19 cellular contexts compared by ENCODE assay signal in genomic region chr11:15783619-15784018, GRCh38.
DNase-seq lines count a peak whose midpoint lies in the region; ATAC-seq and TF ChIP-seq lines count a peak whose summit lies in the region.
"Had no signal": no experiment of that assay in that cellular context is flagged by ENCODE, and none has a peak within 500 bp of the region (broad histone marks: within the 10 kb centered on the region; RNA-seq: fewer than 3 reads in every experiment).

No MANE protein-coding gene starts in this region.

- peaks cover 12% of the 10 kb centered on the region for H3K4me1 Mint-ChIP-seq in GM23338
- peaks cover 16% of the 10 kb centered on the region for H3K4me1 Mint-ChIP-seq in WTC11

- no peaks in the 10 kb centered on the region for H3K79me2 ChIP-seq in GM23338 (replicated peaks; ENCODE audit: insufficient read depth)

- H3K4me3 Mint-ChIP-seq in GM23338 (no peak overlapping the region), WTC11 (no peak overlapping the region)
- H3K4me3 Mint-ChIP-seq: CD8-positive, alpha-beta T cell had no signal

- H3K27ac ChIP-seq in GM23338 (ENCODE audit: low read depth) (no peak overlapping the region), foreskin keratinocyte (no peak overlapping the region)
- H3K27ac ChIP-seq: A549; BLaER1 treated with 17β-estradiol and CSF1 and Interleukin-3, amounts not matched to agents 10 nM and 100 nM; PC-9; SJCRH30 had no signal

- H3K27ac Mint-ChIP-seq in GM23338 (no peak overlapping the region; the same call in 1 of the 2 replicates), WTC11 (no peak overlapping the region)
- H3K27ac Mint-ChIP-seq: CD8-positive, alpha-beta T cell had no signal

- H2AFZ ChIP-seq in GM23338 = peak overlapping the region; percentile 63; the same call in 1 of the 2 replicates
- H2AFZ ChIP-seq: PC-9 had no signal

- no peaks in the 10 kb centered on the region for H3K27me3 ChIP-seq in GM23338 (ENCODE audit: insufficient read depth)
- H3K27me3 ChIP-seq in foreskin keratinocyte = no peaks in the 10 kb centered on the region

- H3K27me3 Mint-ChIP-seq in GM23338 (ENCODE audit: insufficient read depth, low read depth, poor library complexity) (peaks cover 2% of the 10 kb centered on the region), WTC11 (ENCODE audit: low read depth) (no peaks in the 10 kb centered on the region)

- no peaks in the 10 kb centered on the region; the same call in 1 of the 2 replicates for H3K9me2 ChIP-seq in GM23338 (ENCODE audit: insufficient read depth)

- H3K36me3 ChIP-seq in GM23338 (ENCODE audit: insufficient read depth) = no peaks in the 10 kb centered on the region
- H3K36me3 ChIP-seq: BLaER1 treated with 17β-estradiol and CSF1 and Interleukin-3, amounts not matched to agents 10 nM and 100 nM; SJCRH30 had no signal

- H3K36me3 Mint-ChIP-seq in GM23338 (ENCODE audit: low read depth) = no peaks in the 10 kb centered on the region
- H3K36me3 Mint-ChIP-seq in WTC11 = no peaks in the 10 kb centered on the region
- H3K36me3 Mint-ChIP-seq: CD8-positive, alpha-beta T cell had no signal

- DNase-seq in GM23338 (ENCODE audit: low spot score) (peak; percentile 11), WTC11 (ENCODE audit: low spot score) (no peak), foreskin keratinocyte (peak; percentile 63 to 88), sciatic nerve (ENCODE audit: low spot score) (no peak), NCI-H345 treated with DMSO at 0.1 percent for 48 hours (lab: John Stamatoyannopoulos, UW; ENCODE audit: unreplicated experiment) (no peak), AML-193 (lab: John Stamatoyannopoulos, UW) (no peak)
- DNase-seq: CD8-positive, alpha-beta T cell; KG1; NCI-H1417; NCI-H187; NCI-H2107; NCI-H226; NCI-H524 treated with DMSO at 0.1 percent for 48 hours; PC-9; SJCRH30 had no signal

- H4K20me1 ChIP-seq in GM23338 (replicated peaks; ENCODE audit: insufficient read depth) = no peaks in the 10 kb centered on the region
- H4K20me1 ChIP-seq: BLaER1 treated with 17β-estradiol and CSF1 and Interleukin-3, amounts not matched to agents 10 nM and 100 nM had no signal

- POLR2A ChIA-PET in WTC11 (lab: Charles Lee) = no interaction called here

- no peak overlapping the region for H3K4me2 ChIP-seq in GM23338
- H3K4me2 ChIP-seq: A549; BLaER1 treated with 17β-estradiol and CSF1 and Interleukin-3, amounts not matched to agents 10 nM and 100 nM; PC-9 had no signal

- intact Hi-C loops in sciatic nerve (cut with DNase I) = no loop called here

- TF ChIP-seq CTCF in GM23338 (conservative IDR thresholded peaks at IDR 0.05; ENCODE audit: low read depth in 2 of 2) (no peak), WTC11 (IDR thresholded peaks at IDR 0.05) (no peak), foreskin keratinocyte (conservative IDR thresholded peaks at IDR 0.05) (no peak)

- H3K9me3 Mint-ChIP-seq in GM23338 (no peaks in the 10 kb centered on the region), WTC11 (no peaks in the 10 kb centered on the region)
- H3K9me3 Mint-ChIP-seq: CD8-positive, alpha-beta T cell had no signal

- ATAC-seq in GM23338 = peak; percentile 95
- ATAC-seq in WTC11 = peak; percentile 96
- ATAC-seq in foreskin keratinocyte = peak; percentile 96
- peak; percentile 27 for ATAC-seq in sciatic nerve
- no peak for ATAC-seq in GM21526 (IDR thresholded peaks at IDR 0.05; ENCODE audit: low FRiP score, unreplicated experiment)
- ATAC-seq: A549; CD8-positive, alpha-beta T cell; HepG2 had no signal

- H3K4me1 ChIP-seq in GM23338 (ENCODE audit: insufficient read depth) = no peaks in the 10 kb centered on the region
- peaks cover 16% of the 10 kb centered on the region for H3K4me1 ChIP-seq in foreskin keratinocyte
- H3K4me1 ChIP-seq: A549, SJCRH30 had no signal

- H3K4me3 ChIP-seq in GM23338 = no peak overlapping the region
- H3K4me3 ChIP-seq: A549; BLaER1 treated with 17β-estradiol and CSF1 and Interleukin-3, amounts not matched to agents 10 nM and 100 nM; PC-9; SJCRH30 had no signal

- no peaks in the 10 kb centered on the region for H3F3A ChIP-seq in GM23338 (replicated peaks; ENCODE audit: low read depth)

- CTCF ChIA-PET in WTC11 (lab: Charles Lee) = interaction anchor here (1.1 to 1.5 kb wide), 3 partner anchors 11 to 133 kb away, joined by 4 to 5 read pairs (median 4); no protein-coding TSS in a partner anchor

TF ChIP-seq in GM23338, 12 proteins besides CTCF, POLR2A, EP300 and RAD21 (continues in another document):
- TF ChIP-seq ZNF114 (CRISPR knock-in tag; IDR thresholded peaks at IDR 0.05) (no peak), REST (IDR thresholded peaks at IDR 0.05; ENCODE audit: unreplicated experiment) (no peak), NANOG (IDR thresholded peaks at IDR 0.05; ENCODE audit: borderline replicate concordance) (no peak), ZNF331 (CRISPR knock-in tag; IDR thresholded peaks at IDR 0.05; ENCODE audit: low read depth) (no peak), STAT1 (IDR thresholded peaks at IDR 0.05; ENCODE audit: unreplicated experiment) (no peak)

TF ChIP-seq in WTC11, 78 proteins besides CTCF, POLR2A, EP300 and RAD21:
- no peak for TF ChIP-seq NFYB (CRISPR knock-in tag; conservative IDR thresholded peaks at IDR 0.05; ENCODE audit: low read depth)
- no peak for TF ChIP-seq OVOL2 (CRISPR knock-in tag; IDR thresholded peaks at IDR 0.05; ENCODE audit: borderline replicate concordance)
- no peak for TF ChIP-seq E2F4 (CRISPR knock-in tag; IDR thresholded peaks at IDR 0.05; ENCODE audit: borderline replicate concordance, low read depth)
- TF ChIP-seq JAZF1 (CRISPR knock-in tag; IDR thresholded peaks at IDR 0.05) = no peak
- no peak for TF ChIP-seq PREB (CRISPR knock-in tag; IDR thresholded peaks at IDR 0.05; ENCODE audit: borderline replicate concordance)
- TF ChIP-seq ERG (CRISPR knock-in tag; IDR thresholded peaks at IDR 0.05) = no peak
- TF ChIP-seq FOXP4 (CRISPR knock-in tag; IDR thresholded peaks at IDR 0.05) = no peak
- TF ChIP-seq ZBTB43 (CRISPR knock-in tag; IDR thresholded peaks at IDR 0.05) = no peak
TF ChIP-seq in WTC11: peak in this region for 0.

Comparison
In these comparisons a context has a peak if more than half of its experiments do, and no peak if none do; other contexts are left out.
1. DNase-seq: peak in GM23338 (single experiment) and foreskin keratinocyte (2 of 2); none in WTC11 (single experiment), sciatic nerve (single experiment), NCI-H345 treated with DMSO at 0.1 percent for 48 hours (single experiment) and AML-193 (0 of 2).